ENCODE assay signal across 8 cellular contexts in genomic region chr5:83472213-83472507, GRCh38. TPM values are rescaled to one million over a fixed set of nuclear protein-coding genes. Genes with fewer than 3 reads are reported as not detected.
DNase-seq lines count a peak whose midpoint lies in the region; ATAC-seq and TF ChIP-seq lines count a peak whose summit lies in the region.

No MANE protein-coding gene starts in this region.

- peaks cover 40% of the 10 kb centered on the region for H3K4me1 ChIP-seq in mononuclear cell (ENCODE audit: insufficient read depth, low read length)

- no peak for TF ChIP-seq CTCF in brain microvascular endothelial cell (IDR thresholded peaks at IDR 0.05; ENCODE audit: low read depth, low read length, missing control alignments)

- peak overlapping the region; percentile 96 for H3K4me3 ChIP-seq in brain microvascular endothelial cell (ENCODE audit: low read depth, low read length)
- peak overlapping the region; percentile 67 for H3K4me3 ChIP-seq in mononuclear cell (ENCODE audit: low read length)

- ATAC-seq in stimulated activated naive CD8-positive, alpha-beta T cell treated with anti-CD3 and anti-CD28 coated beads, Interleukin-15, Interleukin-2, amounts not matched to agents 100 U/mL and 50 U/mL, for 24 hours = no peak
- no peak for ATAC-seq in HG02840 (IDR thresholded peaks at IDR 0.05; ENCODE audit: low FRiP score, unreplicated experiment)

- no peaks in the 10 kb centered on the region for H3K9me3 Mint-ChIP-seq in stimulated activated naive CD8-positive, alpha-beta T cell treated with anti-CD3 and anti-CD28 coated beads, Interleukin-15, Interleukin-2, amounts not matched to agents 100 ng/mL and 50 ng/mL, for 24 hours

- H3K4me1 Mint-ChIP-seq in stimulated activated naive CD8-positive, alpha-beta T cell treated with anti-CD3 and anti-CD28 coated beads, Interleukin-15, Interleukin-2, amounts not matched to agents 100 ng/mL and 50 ng/mL, for 24 hours (ENCODE audit: low read depth) = peaks cover 32% of the 10 kb centered on the region

- no peak overlapping the region for H3K27ac Mint-ChIP-seq in stimulated activated naive CD8-positive, alpha-beta T cell treated with anti-CD3 and anti-CD28 coated beads, Interleukin-15, Interleukin-2, amounts not matched to agents 100 ng/mL and 50 ng/mL, for 24 hours

- in situ Hi-C loops in brain microvascular endothelial cell (cut with HindIII; ENCODE audit: low pct_ligation_motif_present, low sequenced_read_pairs) = no loop called here

- DNase-seq in stimulated activated naive CD8-positive, alpha-beta T cell treated with anti-CD3 and anti-CD28 coated beads, Interleukin-15, Interleukin-2, amounts not matched to agents 100 U/mL and 50 U/mL, for 24 hours = no peak
- DNase-seq in brain microvascular endothelial cell (no peak), DMS79 treated with DMSO at 0.1 percent for 48 hours (lab: John Stamatoyannopoulos, UW) (no peak), caudate nucleus (lab: John Stamatoyannopoulos, UW) (no peak), NCI-H146 (lab: John Stamatoyannopoulos, UW) (no peak)

- peaks cover 84% of the 10 kb centered on the region for H3K27me3 Mint-ChIP-seq in stimulated activated naive CD8-positive, alpha-beta T cell treated with anti-CD3 and anti-CD28 coated beads, Interleukin-15, Interleukin-2, amounts not matched to agents 100 ng/mL and 50 ng/mL, for 24 hours

- no peaks in the 10 kb centered on the region for H3K9me3 ChIP-seq in mononuclear cell (ENCODE audit: low read depth, low read length)

- H3K36me3 Mint-ChIP-seq in stimulated activated naive CD8-positive, alpha-beta T cell treated with anti-CD3 and anti-CD28 coated beads, Interleukin-15, Interleukin-2, amounts not matched to agents 100 ng/mL and 50 ng/mL, for 24 hours (ENCODE audit: low read depth) = no peaks in the 10 kb centered on the region

- H3K27me3 ChIP-seq in brain microvascular endothelial cell (replicated peaks) = no peaks in the 10 kb centered on the region
- H3K27me3 ChIP-seq in mononuclear cell (ENCODE audit: insufficient read depth, low read length) = peaks cover 89% of the 10 kb centered on the region

- peak overlapping the region; percentile 65 for H3K4me3 Mint-ChIP-seq in stimulated activated naive CD8-positive, alpha-beta T cell treated with anti-CD3 and anti-CD28 coated beads, Interleukin-15, Interleukin-2, amounts not matched to agents 100 ng/mL and 50 ng/mL, for 24 hours

- H3K36me3 ChIP-seq in brain microvascular endothelial cell (replicated peaks) = peaks cover 15% of the 10 kb centered on the region

- H3K27ac ChIP-seq in brain microvascular endothelial cell (peak overlapping the region; percentile 94), caudate nucleus (ENCODE audit: low read depth, low read length) (no peak overlapping the region)

RNA-seq across cellular contexts. Expression of gene VCAN, which starts 0.6 kb away (rescaled TPM):
- 549 TPM for total RNA-seq in mononuclear cell
